Comparison of ENCODE assay signal across 1 cellular context in the genomic region with DNA sequence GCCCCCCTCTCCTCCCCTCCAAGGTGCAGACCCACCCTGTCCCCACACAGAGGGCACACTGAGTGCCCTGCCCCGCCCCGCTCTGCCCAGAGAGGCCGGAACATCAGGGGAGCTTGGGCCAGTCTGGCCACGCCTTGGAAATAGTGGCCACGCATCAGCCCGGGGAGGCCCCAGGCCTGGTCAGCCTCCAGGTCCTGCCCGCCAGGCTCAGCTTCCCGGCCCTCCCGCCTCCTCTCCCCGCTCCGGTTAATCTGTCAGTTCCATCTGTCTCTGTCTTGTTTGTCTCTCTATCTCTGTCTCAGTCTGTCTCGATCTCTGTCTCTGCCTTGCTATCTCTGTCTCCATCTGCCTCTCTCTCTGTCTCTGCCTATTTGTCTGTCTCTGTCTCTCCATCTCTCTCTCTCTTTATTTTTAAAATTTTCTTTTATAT.
A peak's percentile ranks its signal among the peaks of the same experiment; 100 is the strongest.
TF ChIP-seq lines count a peak whose summit lies in the region.

No MANE protein-coding gene starts in this region.

TF ChIP-seq in HepG2, 621 proteins besides CTCF, POLR2A, EP300 and RAD21 (continues in another document):
- TF ChIP-seq PHF5A (CRISPR knock-in tag; IDR thresholded peaks at IDR 0.05; ENCODE audit: low read depth, unreplicated experiment): no peak
- TF ChIP-seq ZNF121 (CRISPR knock-in tag; IDR thresholded peaks at IDR 0.05): no peak
- TF ChIP-seq, protein P1, sequence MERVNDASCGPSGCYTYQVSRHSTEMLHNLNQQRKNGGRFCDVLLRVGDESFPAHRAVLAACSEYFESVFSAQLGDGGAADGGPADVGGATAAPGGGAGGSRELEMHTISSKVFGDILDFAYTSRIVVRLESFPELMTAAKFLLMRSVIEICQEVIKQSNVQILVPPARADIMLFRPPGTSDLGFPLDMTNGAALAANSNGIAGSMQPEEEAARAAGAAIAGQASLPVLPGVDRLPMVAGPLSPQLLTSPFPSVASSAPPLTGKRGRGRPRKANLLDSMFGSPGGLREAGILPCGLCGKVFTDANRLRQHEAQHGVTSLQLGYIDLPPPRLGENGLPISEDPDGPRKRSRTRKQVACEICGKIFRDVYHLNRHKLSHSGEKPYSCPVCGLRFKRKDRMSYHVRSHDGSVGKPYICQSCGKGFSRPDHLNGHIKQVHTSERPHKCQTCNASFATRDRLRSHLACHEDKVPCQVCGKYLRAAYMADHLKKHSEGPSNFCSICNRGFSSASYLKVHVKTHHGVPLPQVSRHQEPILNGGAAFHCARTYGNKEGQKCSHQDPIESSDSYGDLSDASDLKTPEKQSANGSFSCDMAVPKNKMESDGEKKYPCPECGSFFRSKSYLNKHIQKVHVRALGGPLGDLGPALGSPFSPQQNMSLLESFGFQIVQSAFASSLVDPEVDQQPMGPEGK (CRISPR knock-in tag; IDR thresholded peaks at IDR 0.05): 0 out of 2 replicates have a peak, but pooled peaks have one; percentile 3
- TF ChIP-seq NFKBIZ (CRISPR knock-in tag; IDR thresholded peaks at IDR 0.05): no peak
- TF ChIP-seq, protein P2, sequence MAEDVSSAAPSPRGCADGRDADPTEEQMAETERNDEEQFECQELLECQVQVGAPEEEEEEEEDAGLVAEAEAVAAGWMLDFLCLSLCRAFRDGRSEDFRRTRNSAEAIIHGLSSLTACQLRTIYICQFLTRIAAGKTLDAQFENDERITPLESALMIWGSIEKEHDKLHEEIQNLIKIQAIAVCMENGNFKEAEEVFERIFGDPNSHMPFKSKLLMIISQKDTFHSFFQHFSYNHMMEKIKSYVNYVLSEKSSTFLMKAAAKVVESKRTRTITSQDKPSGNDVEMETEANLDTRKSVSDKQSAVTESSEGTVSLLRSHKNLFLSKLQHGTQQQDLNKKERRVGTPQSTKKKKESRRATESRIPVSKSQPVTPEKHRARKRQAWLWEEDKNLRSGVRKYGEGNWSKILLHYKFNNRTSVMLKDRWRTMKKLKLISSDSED (CRISPR knock-in tag; IDR thresholded peaks at IDR 0.05): no peak
- TF ChIP-seq, protein P3, sequence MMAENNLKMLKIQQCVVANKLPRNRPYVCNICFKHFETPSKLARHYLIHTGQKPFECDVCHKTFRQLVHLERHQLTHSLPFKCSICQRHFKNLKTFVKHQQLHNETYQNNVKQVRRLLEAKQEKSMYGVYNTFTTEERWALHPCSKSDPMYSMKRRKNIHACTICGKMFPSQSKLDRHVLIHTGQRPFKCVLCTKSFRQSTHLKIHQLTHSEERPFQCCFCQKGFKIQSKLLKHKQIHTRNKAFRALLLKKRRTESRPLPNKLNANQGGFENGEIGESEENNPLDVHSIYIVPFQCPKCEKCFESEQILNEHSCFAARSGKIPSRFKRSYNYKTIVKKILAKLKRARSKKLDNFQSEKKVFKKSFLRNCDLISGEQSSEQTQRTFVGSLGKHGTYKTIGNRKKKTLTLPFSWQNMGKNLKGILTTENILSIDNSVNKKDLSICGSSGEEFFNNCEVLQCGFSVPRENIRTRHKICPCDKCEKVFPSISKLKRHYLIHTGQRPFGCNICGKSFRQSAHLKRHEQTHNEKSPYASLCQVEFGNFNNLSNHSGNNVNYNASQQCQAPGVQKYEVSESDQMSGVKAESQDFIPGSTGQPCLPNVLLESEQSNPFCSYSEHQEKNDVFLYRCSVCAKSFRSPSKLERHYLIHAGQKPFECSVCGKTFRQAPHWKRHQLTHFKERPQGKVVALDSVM (CRISPR knock-in tag; IDR thresholded peaks at IDR 0.05): peak; percentile 27; the same call in 1 of the 2 replicates
- no peak for TF ChIP-seq SNAI1 (CRISPR knock-in tag; IDR thresholded peaks at IDR 0.05; ENCODE audit: borderline replicate concordance)
- no peak for TF ChIP-seq ETV6 (CRISPR knock-in tag; conservative IDR thresholded peaks at IDR 0.05)
- TF ChIP-seq, protein P4, sequence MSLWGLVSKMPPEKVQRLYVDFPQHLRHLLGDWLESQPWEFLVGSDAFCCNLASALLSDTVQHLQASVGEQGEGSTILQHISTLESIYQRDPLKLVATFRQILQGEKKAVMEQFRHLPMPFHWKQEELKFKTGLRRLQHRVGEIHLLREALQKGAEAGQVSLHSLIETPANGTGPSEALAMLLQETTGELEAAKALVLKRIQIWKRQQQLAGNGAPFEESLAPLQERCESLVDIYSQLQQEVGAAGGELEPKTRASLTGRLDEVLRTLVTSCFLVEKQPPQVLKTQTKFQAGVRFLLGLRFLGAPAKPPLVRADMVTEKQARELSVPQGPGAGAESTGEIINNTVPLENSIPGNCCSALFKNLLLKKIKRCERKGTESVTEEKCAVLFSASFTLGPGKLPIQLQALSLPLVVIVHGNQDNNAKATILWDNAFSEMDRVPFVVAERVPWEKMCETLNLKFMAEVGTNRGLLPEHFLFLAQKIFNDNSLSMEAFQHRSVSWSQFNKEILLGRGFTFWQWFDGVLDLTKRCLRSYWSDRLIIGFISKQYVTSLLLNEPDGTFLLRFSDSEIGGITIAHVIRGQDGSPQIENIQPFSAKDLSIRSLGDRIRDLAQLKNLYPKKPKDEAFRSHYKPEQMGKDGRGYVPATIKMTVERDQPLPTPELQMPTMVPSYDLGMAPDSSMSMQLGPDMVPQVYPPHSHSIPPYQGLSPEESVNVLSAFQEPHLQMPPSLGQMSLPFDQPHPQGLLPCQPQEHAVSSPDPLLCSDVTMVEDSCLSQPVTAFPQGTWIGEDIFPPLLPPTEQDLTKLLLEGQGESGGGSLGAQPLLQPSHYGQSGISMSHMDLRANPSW (CRISPR knock-in tag; IDR thresholded peaks at IDR 0.05; ENCODE audit: borderline replicate concordance): no peak
- no peak for TF ChIP-seq BCL6 (CRISPR knock-in tag; IDR thresholded peaks at IDR 0.05)
- TF ChIP-seq HHEX (CRISPR knock-in tag; IDR thresholded peaks at IDR 0.05): no peak
- TF ChIP-seq CAMTA2 (CRISPR knock-in tag; IDR thresholded peaks at IDR 0.05; ENCODE audit: borderline replicate concordance): no peak
- TF ChIP-seq KDM2A (CRISPR knock-in tag; IDR thresholded peaks at IDR 0.05; ENCODE audit: borderline replicate concordance, low read depth): 0 out of 2 replicates have a peak, but pooled peaks have one; percentile 25
- TF ChIP-seq, protein P5, sequence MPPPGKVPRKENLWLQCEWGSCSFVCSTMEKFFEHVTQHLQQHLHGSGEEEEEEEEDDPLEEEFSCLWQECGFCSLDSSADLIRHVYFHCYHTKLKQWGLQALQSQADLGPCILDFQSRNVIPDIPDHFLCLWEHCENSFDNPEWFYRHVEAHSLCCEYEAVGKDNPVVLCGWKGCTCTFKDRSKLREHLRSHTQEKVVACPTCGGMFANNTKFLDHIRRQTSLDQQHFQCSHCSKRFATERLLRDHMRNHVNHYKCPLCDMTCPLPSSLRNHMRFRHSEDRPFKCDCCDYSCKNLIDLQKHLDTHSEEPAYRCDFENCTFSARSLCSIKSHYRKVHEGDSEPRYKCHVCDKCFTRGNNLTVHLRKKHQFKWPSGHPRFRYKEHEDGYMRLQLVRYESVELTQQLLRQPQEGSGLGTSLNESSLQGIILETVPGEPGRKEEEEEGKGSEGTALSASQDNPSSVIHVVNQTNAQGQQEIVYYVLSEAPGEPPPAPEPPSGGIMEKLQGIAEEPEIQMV (CRISPR knock-in tag; IDR thresholded peaks at IDR 0.05; ENCODE audit: low read depth): no peak
- no peak for TF ChIP-seq ZNF235 (CRISPR knock-in tag; IDR thresholded peaks at IDR 0.05; ENCODE audit: borderline replicate concordance)
- TF ChIP-seq, protein P6, sequence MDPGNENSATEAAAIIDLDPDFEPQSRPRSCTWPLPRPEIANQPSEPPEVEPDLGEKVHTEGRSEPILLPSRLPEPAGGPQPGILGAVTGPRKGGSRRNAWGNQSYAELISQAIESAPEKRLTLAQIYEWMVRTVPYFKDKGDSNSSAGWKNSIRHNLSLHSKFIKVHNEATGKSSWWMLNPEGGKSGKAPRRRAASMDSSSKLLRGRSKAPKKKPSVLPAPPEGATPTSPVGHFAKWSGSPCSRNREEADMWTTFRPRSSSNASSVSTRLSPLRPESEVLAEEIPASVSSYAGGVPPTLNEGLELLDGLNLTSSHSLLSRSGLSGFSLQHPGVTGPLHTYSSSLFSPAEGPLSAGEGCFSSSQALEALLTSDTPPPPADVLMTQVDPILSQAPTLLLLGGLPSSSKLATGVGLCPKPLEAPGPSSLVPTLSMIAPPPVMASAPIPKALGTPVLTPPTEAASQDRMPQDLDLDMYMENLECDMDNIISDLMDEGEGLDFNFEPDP (CRISPR knock-in tag; conservative IDR thresholded peaks at IDR 0.05): 0 out of 2 replicates have a peak, but pooled peaks have one; percentile 27
- no peak for TF ChIP-seq TBP (CRISPR knock-in tag; IDR thresholded peaks at IDR 0.05)
- no peak for TF ChIP-seq ZNF607 (CRISPR knock-in tag; IDR thresholded peaks at IDR 0.05; ENCODE audit: borderline replicate concordance)
- no peak for TF ChIP-seq ZSCAN25 (CRISPR knock-in tag; IDR thresholded peaks at IDR 0.05)
- TF ChIP-seq ZFAT (CRISPR knock-in tag; conservative IDR thresholded peaks at IDR 0.05): no peak
- TF ChIP-seq ZNF180 (CRISPR knock-in tag; IDR thresholded peaks at IDR 0.05; ENCODE audit: borderline replicate concordance, low read depth): no peak
- TF ChIP-seq ZNF768 (CRISPR knock-in tag; IDR thresholded peaks at IDR 0.05): no peak
- TF ChIP-seq, protein P7, sequence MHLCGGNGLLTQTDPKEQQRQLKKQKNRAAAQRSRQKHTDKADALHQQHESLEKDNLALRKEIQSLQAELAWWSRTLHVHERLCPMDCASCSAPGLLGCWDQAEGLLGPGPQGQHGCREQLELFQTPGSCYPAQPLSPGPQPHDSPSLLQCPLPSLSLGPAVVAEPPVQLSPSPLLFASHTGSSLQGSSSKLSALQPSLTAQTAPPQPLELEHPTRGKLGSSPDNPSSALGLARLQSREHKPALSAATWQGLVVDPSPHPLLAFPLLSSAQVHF (CRISPR knock-in tag; IDR thresholded peaks at IDR 0.05): no peak
- no peak for TF ChIP-seq FOXJ3 (CRISPR knock-in tag; IDR thresholded peaks at IDR 0.05; ENCODE audit: borderline replicate concordance)
- no peak for TF ChIP-seq ZNF432 (CRISPR knock-in tag; IDR thresholded peaks at IDR 0.05; ENCODE audit: borderline replicate concordance)
- TF ChIP-seq FOXO1 (CRISPR knock-in tag; IDR thresholded peaks at IDR 0.05): no peak
- TF ChIP-seq, protein P8, sequence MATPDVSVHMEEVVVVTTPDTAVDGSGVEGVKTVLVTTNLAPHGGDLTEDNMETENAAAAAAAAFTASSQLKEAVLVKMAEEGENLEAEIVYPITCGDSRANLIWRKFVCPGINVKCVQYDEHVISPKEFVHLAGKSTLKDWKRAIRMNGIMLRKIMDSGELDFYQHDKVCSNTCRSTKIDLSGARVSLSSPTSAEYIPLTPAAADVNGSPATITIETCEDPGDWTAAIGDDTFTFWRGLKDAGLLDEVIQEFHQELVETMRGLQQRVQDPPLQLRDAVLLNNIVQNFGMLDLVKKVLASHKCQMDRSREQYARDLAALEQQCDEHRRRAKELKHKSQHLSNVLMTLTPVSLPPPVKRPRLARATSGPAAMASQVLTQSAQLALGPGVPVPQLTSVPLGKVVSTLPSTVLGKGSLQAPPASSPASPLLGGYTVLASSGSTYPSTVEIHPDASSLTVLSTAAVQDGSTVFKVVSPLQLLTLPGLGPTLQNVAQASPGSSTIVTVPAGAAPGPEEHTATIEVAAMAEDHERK (CRISPR knock-in tag; IDR thresholded peaks at IDR 0.05; ENCODE audit: low read depth): no peak
- no peak for TF ChIP-seq ZNF749 (CRISPR knock-in tag; IDR thresholded peaks at IDR 0.05; ENCODE audit: borderline replicate concordance)
- no peak for TF ChIP-seq GPN1 (CRISPR knock-in tag; IDR thresholded peaks at IDR 0.05; ENCODE audit: borderline replicate concordance)
- TF ChIP-seq, protein P9, sequence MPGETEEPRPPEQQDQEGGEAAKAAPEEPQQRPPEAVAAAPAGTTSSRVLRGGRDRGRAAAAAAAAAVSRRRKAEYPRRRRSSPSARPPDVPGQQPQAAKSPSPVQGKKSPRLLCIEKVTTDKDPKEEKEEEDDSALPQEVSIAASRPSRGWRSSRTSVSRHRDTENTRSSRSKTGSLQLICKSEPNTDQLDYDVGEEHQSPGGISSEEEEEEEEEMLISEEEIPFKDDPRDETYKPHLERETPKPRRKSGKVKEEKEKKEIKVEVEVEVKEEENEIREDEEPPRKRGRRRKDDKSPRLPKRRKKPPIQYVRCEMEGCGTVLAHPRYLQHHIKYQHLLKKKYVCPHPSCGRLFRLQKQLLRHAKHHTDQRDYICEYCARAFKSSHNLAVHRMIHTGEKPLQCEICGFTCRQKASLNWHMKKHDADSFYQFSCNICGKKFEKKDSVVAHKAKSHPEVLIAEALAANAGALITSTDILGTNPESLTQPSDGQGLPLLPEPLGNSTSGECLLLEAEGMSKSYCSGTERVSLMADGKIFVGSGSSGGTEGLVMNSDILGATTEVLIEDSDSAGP (CRISPR knock-in tag; IDR thresholded peaks at IDR 0.05; ENCODE audit: borderline replicate concordance): 0 out of 2 replicates have a peak, but pooled peaks have one; percentile 23
- TF ChIP-seq POLR2G (IDR thresholded peaks at IDR 0.05; ENCODE audit: low read depth, low read length): no peak
- TF ChIP-seq, protein P10, sequence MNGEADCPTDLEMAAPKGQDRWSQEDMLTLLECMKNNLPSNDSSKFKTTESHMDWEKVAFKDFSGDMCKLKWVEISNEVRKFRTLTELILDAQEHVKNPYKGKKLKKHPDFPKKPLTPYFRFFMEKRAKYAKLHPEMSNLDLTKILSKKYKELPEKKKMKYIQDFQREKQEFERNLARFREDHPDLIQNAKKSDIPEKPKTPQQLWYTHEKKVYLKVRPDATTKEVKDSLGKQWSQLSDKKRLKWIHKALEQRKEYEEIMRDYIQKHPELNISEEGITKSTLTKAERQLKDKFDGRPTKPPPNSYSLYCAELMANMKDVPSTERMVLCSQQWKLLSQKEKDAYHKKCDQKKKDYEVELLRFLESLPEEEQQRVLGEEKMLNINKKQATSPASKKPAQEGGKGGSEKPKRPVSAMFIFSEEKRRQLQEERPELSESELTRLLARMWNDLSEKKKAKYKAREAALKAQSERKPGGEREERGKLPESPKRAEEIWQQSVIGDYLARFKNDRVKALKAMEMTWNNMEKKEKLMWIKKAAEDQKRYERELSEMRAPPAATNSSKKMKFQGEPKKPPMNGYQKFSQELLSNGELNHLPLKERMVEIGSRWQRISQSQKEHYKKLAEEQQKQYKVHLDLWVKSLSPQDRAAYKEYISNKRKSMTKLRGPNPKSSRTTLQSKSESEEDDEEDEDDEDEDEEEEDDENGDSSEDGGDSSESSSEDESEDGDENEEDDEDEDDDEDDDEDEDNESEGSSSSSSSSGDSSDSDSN (CRISPR knock-in tag; IDR thresholded peaks at IDR 0.05): peak; percentile 55
- no peak for TF ChIP-seq PCBP2 (optimal IDR thresholded peaks at IDR 0.05; ENCODE audit: low read depth, low read length, poor library complexity, severe bottlenecking)
- no peak for TF ChIP-seq MEIS1 (CRISPR knock-in tag; IDR thresholded peaks at IDR 0.05; ENCODE audit: borderline replicate concordance)
- no peak for TF ChIP-seq ZNF629 (CRISPR knock-in tag; conservative IDR thresholded peaks at IDR 0.05)
